1 cellular context compared by ENCODE assay signal in genomic region chr11:83093634-83094033, GRCh38.
TF ChIP-seq lines count a peak whose summit lies in the region.

No MANE protein-coding gene starts in this region.

TF ChIP-seq in HepG2, 621 proteins besides CTCF, POLR2A, EP300 and RAD21 (continued from another document):
- no peak for TF ChIP-seq PHF8 (CRISPR knock-in tag; IDR thresholded peaks at IDR 0.05)
- TF ChIP-seq RBM22 (optimal IDR thresholded peaks at IDR 0.05; ENCODE audit: low read length): no peak
- TF ChIP-seq CAMTA2 (CRISPR knock-in tag; IDR thresholded peaks at IDR 0.05; ENCODE audit: borderline replicate concordance): no peak
- no peak for TF ChIP-seq HMGXB4 (CRISPR knock-in tag; IDR thresholded peaks at IDR 0.05; ENCODE audit: borderline replicate concordance in 1 of 2, low read depth in 1 of 2)
- no peak for TF ChIP-seq ZNF788 (CRISPR knock-in tag; IDR thresholded peaks at IDR 0.05; ENCODE audit: borderline replicate concordance)
- TF ChIP-seq PLRG1 (conservative IDR thresholded peaks at IDR 0.05): no peak
